ENCODE assay signal across 7 cellular contexts in genomic region chr3:103829723-103830326, GRCh38.
"Had no signal": no experiment of that assay in that cellular context is flagged by ENCODE, and none has a peak within 500 bp of the region (broad histone marks: within the 10 kb centered on the region; RNA-seq: fewer than 3 reads in every experiment).

No MANE protein-coding gene starts in this region.

- H2AFZ ChIP-seq: GM23338 had no signal

- H3K4me2 ChIP-seq: GM23338 had no signal

- DNase-seq: H9, HCEC 1CT, KG1 had no signal

- FAIRE-seq: H1, H54, HTR-8/SVneo had no signal

- H3K4me3 ChIP-seq: GM23338 had no signal

- ATAC-seq: GM23338 had no signal
